Comparison of ENCODE assay signal across 8 cellular contexts in genomic region chr20:3406481-3407425, GRCh38. TPM values are rescaled to one million over a fixed set of nuclear protein-coding genes. Genes with fewer than 3 reads are reported as not detected.
DNase-seq lines count a peak whose midpoint lies in the region; ATAC-seq and TF ChIP-seq lines count a peak whose summit lies in the region.

No MANE protein-coding gene starts in this region.

- POLR2A ChIA-PET in T-cell (lab: Charles Lee), result no interaction called here

- TF ChIP-seq CTCF in coronary artery (IDR thresholded peaks at IDR 0.05), result no peak

- H3K27ac Mint-ChIP-seq in T-cell, result peak overlapping the region; percentile 80 to 81

- peak; percentile 11 for ATAC-seq in HG02870 (IDR thresholded peaks at IDR 0.05; ENCODE audit: unreplicated experiment)
- ATAC-seq in T-cell (replicated peaks in 1 of 4), result peak; percentile 0 to 5 (median 2)
- ATAC-seq in HG02623 (IDR thresholded peaks at IDR 0.05; ENCODE audit: unreplicated experiment), result no peak

- DNase-seq in COLO829 (ENCODE audit: low spot score), result peak; percentile 69
- DNase-seq in T-cell, result peak in 11 of 34 experiments; percentile 1 to 17 (median 6)
- DNase-seq in coronary artery (ENCODE audit: low spot score), result no peak
- peak; percentile 0 for DNase-seq in stimulated activated CD8-positive, alpha-beta memory T cell treated with anti-CD3 and anti-CD28 coated beads, Interleukin-15, amount 100 ng/mL, for 1 hour (ENCODE audit: low read depth)
- no peak for DNase-seq in RKO (ENCODE audit: low spot score)

- no peaks in the 10 kb centered on the region for H3K9me3 Mint-ChIP-seq in T-cell

- H3K4me3 Mint-ChIP-seq in T-cell, result peak overlapping the region; percentile 85 to 94 (median 89)

- H3K4me1 Mint-ChIP-seq in T-cell, result peaks cover 26 to 40% (median 35%) of the 10 kb centered on the region in 3 donors

- no peaks in the 10 kb centered on the region for H3K27me3 Mint-ChIP-seq in T-cell

- no peaks in the 10 kb centered on the region for H3K27me3 ChIP-seq in layer of hippocampus (ENCODE audit: control insufficient read depth, insufficient read depth, low read length)

- H3K27ac ChIP-seq in coronary artery, result peak overlapping the region; percentile 84 to 99
- H3K27ac ChIP-seq in layer of hippocampus (ENCODE audit: low read depth, low read length), result peak overlapping the region; percentile 90

- CTCF ChIA-PET in T-cell (lab: Charles Lee), result no interaction called here

- H3K36me3 Mint-ChIP-seq in T-cell, result no peaks in the 10 kb centered on the region

- H3K4me3 ChIP-seq in coronary artery, result peak overlapping the region; percentile 80

RNA-seq across cellular contexts. Expression of gene DNAAF9, which starts 0.7 kb away (rescaled TPM):
- 1 to 10 TPM; 4.9 to 6.2 (median 5.6) TPM for total RNA-seq in T-cell

Comparison
In these comparisons a context has a peak if more than half of its experiments do, and no peak if none do; other contexts are left out.
1. DNase-seq: peak in COLO829 (single experiment) and stimulated activated CD8-positive, alpha-beta memory T cell treated with anti-CD3 and anti-CD28 coated beads, Interleukin-15, amount 100 ng/mL, for 1 hour (single experiment); none in coronary artery (single experiment) and RKO (single experiment).